In the genomic region with DNA sequence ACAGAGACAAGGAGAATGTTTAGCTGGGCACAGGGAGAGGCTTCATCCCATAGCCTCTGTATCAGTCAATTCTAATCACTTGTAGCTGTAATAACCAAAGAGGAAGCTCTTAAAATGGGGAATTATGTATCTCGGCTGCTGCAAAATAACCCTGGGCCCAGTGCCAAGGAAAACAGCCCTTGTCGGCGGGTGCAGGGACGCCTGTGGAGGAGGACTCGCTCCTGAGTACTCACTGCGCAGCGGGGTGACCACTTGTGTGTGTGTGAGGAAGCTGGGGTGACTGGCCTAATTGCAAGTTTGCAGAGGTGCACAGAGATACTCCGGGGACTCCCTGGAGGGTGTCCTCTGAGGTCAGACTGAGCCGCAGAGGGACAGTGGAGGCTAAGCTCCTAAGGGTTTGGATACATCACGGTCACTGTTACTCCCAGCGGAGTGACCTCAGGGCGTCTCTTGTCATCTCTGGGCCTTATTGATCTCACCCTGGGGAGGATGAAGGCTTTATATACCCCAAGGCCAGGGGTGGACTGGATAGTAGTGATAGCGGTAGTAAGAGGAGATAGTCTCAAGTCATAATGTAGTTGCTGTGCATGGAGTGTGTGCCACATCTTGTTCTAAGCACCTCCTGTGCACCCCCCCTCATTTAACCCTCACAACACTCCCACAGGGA, we compare ENCODE assay signal across 8 cellular contexts. TPM values are rescaled to one million over a fixed set of nuclear protein-coding genes. Genes with fewer than 3 reads are reported as not detected.
A peak's percentile ranks its signal among the peaks of the same experiment; 100 is the strongest.
DNase-seq lines count a peak whose midpoint lies in the region; ATAC-seq and TF ChIP-seq lines count a peak whose summit lies in the region.

No MANE protein-coding gene starts in this region.

- DNase-seq in A172 (ENCODE audit: low spot score) (peak; percentile 74), Kasumi-1 (lab: John Stamatoyannopoulos, UW) (peak; percentile 84 to 86), SK-N-SH (peak; percentile 87), right cardiac atrium (peak; percentile 77 to 92 (median 89)), tibial nerve (ENCODE audit: low spot score in 2 of 2) (peak; percentile 53 to 61), glutamatergic neuron (no peak)
- no peak for DNase-seq in activated CD4-positive, alpha-beta T cell treated with anti-CD3 and anti-CD28 coated beads for 48 hours

- no peak overlapping the region for H3K27ac Mint-ChIP-seq in glutamatergic neuron (ENCODE audit: unreplicated experiment)

- CTCF ChIA-PET in SK-N-SH (lab: Yijun Ruan, JAX): interaction anchor here (0.6 to 5.3 kb wide), 10 partner anchors 23 to 236 kb away, joined by 3 to 26 read pairs (median 4); no protein-coding TSS in a partner anchor

- 0 out of 2 replicates have a peak, but pooled peaks have one; percentile 13 for TF ChIP-seq RAD21 in SK-N-SH (IDR thresholded peaks at IDR 0.05; ENCODE audit: low read length)

- H3K9me3 ChIP-seq in SK-N-SH (no peaks in the 10 kb centered on the region), right cardiac atrium (ENCODE audit: control insufficient read depth, low read length) (no peaks in the 10 kb centered on the region), tibial nerve (no peaks in the 10 kb centered on the region)

- no peaks in the 10 kb centered on the region for H3F3A ChIP-seq in SK-N-SH (replicated peaks; ENCODE audit: insufficient read depth)

- TF ChIP-seq CTCF in SK-N-SH (IDR thresholded peaks at IDR 0.05) (no peak), tibial nerve (IDR thresholded peaks at IDR 0.05) (no peak), glutamatergic neuron (IDR thresholded peaks at IDR 0.05; ENCODE audit: partially characterized antibody, unreplicated experiment) (no peak)

- H3K27ac ChIP-seq in SK-N-SH (ENCODE audit: low read depth in 2 of 2, low read length in 1 of 2) (peak overlapping the region; percentile 1 to 80; a peak in 3 of 4 replicates), right cardiac atrium (ENCODE audit: low read length) (peak overlapping the region; percentile 43), tibial nerve (no peak overlapping the region)

- peaks cover 26% of the 10 kb centered on the region for H4K20me1 ChIP-seq in SK-N-SH (ENCODE audit: insufficient read depth)

- H2AFZ ChIP-seq in SK-N-SH (ENCODE audit: low read depth): no peak overlapping the region

- H3K9me3 Mint-ChIP-seq in glutamatergic neuron (ENCODE audit: unreplicated experiment): no peaks in the 10 kb centered on the region

- peak; percentile 20 to 54 for ATAC-seq in right cardiac atrium
- no peak for ATAC-seq in HG03439 (IDR thresholded peaks at IDR 0.05; ENCODE audit: unreplicated experiment)

- no peak overlapping the region for H3K4me3 Mint-ChIP-seq in glutamatergic neuron (ENCODE audit: unreplicated experiment)

- intact Hi-C loops in right cardiac atrium (cut with DNase I): no loop called here

- H3K4me1 Mint-ChIP-seq in glutamatergic neuron (ENCODE audit: low read depth, unreplicated experiment): peaks cover 11% of the 10 kb centered on the region

- POLR2A ChIA-PET in SK-N-SH (lab: Yijun Ruan, JAX): interaction anchor here (1.6 kb wide), 1 partner anchor 37 kb away, joined by 8 read pairs; the partner anchor contains the start of gene SLC6A6

- peaks cover 2 to 12% of the 10 kb centered on the region in 2 experiments for H3K36me3 ChIP-seq in SK-N-SH (replicated peaks in 1 of 2; ENCODE audit: control insufficient read depth in 1 of 2, insufficient read depth in 2 of 2, low read length in 1 of 2)
- H3K36me3 ChIP-seq in tibial nerve: peaks cover 0 to 3% (median 0%) of the 10 kb centered on the region in 3 donors

- H3K4me1 ChIP-seq in SK-N-SH (ENCODE audit: control insufficient read depth in 1 of 2, insufficient read depth in 2 of 2, low read depth in 1 of 2, low read length in 1 of 2) (peaks cover 43 to 45% of the 10 kb centered on the region in 2 experiments), right cardiac atrium (ENCODE audit: control insufficient read depth, insufficient read depth, low read length) (peaks cover 35% of the 10 kb centered on the region), tibial nerve (peaks cover 0 to 49% (median 25%) of the 10 kb centered on the region in 4 donors)

- peak overlapping the region; percentile 63; the same call in 1 of the 2 replicates for H3K4me2 ChIP-seq in SK-N-SH

- TF ChIP-seq POLR2A in tibial nerve (IDR thresholded peaks at IDR 0.05): no peak

- H3K27me3 Mint-ChIP-seq in glutamatergic neuron (ENCODE audit: unreplicated experiment): peaks cover 4% of the 10 kb centered on the region

- H3K27me3 ChIP-seq in SK-N-SH (ENCODE audit: insufficient read depth) (no peaks in the 10 kb centered on the region), right cardiac atrium (ENCODE audit: control insufficient read depth, insufficient read depth) (no peaks in the 10 kb centered on the region), tibial nerve (no peaks in the 10 kb centered on the region)

- 29% methylated on average over 11 of the region's 13 CpGs for WGBS in SK-N-SH (ENCODE audit: low lambda C conversion rate)
- WGBS in right cardiac atrium: 14% methylated on average over 13 of the region's 13 CpGs
- 17 to 20% methylated on average over 9 to 13 of the region's 13 CpGs for WGBS in tibial nerve, 2 donors

- H3K9me2 ChIP-seq in SK-N-SH: no peaks in the 10 kb centered on the region

- peak in 1 of 2 experiments; percentile 54; a peak in 1 of 4 replicates for TF ChIP-seq EP300 in SK-N-SH (IDR thresholded peaks at IDR 0.05; ENCODE audit: borderline replicate concordance in 1 of 2, low read depth in 1 of 2, low read length in 1 of 2)
- peak in 1 of 2 donors; percentile 18 for TF ChIP-seq EP300 in tibial nerve (IDR thresholded peaks at IDR 0.05)

- peaks cover 10% of the 10 kb centered on the region; the same call in 1 of the 2 replicates for H3K79me2 ChIP-seq in SK-N-SH (ENCODE audit: insufficient read depth)

- no peak overlapping the region for H3K9ac ChIP-seq in SK-N-SH

- H3K36me3 Mint-ChIP-seq in glutamatergic neuron (ENCODE audit: unreplicated experiment): peaks cover 5% of the 10 kb centered on the region

- H3K4me3 ChIP-seq in SK-N-SH (ENCODE audit: low read depth in 2 of 2, low read length in 1 of 2) (no peak overlapping the region), right cardiac atrium (ENCODE audit: low read length) (no peak overlapping the region), tibial nerve (no peak overlapping the region)

TF ChIP-seq in SK-N-SH, 30 proteins besides CTCF, POLR2A, EP300 and RAD21:
- TF ChIP-seq FOSL2 (IDR thresholded peaks at IDR 0.05; ENCODE audit: borderline replicate concordance, low read depth): no peak
- peak; percentile 94 for TF ChIP-seq NFIC (IDR thresholded peaks at IDR 0.05; ENCODE audit: borderline replicate concordance)
- peak; percentile 63; the same call in 1 of the 2 replicates for TF ChIP-seq MXI1 (IDR thresholded peaks at IDR 0.05; ENCODE audit: low read depth, low read length)
- no peak for TF ChIP-seq MEF2A (IDR thresholded peaks at IDR 0.05; ENCODE audit: borderline replicate concordance, low read depth)
- TF ChIP-seq SIN3A (IDR thresholded peaks at IDR 0.05; ENCODE audit: borderline replicate concordance, low read depth, low read length): no peak
- TF ChIP-seq GATA2 (CRISPR knock-in tag; IDR thresholded peaks at IDR 0.05): peak; percentile 61
- no peak for TF ChIP-seq POLR2AphosphoS5 (IDR thresholded peaks at IDR 0.05; ENCODE audit: low read depth, low read length)
- TF ChIP-seq RCOR1 (IDR thresholded peaks at IDR 0.05; ENCODE audit: low read length): peak; percentile 74
- no peak for TF ChIP-seq NRF1 (IDR thresholded peaks at IDR 0.05; ENCODE audit: low read depth, low read length)
- peak; percentile 42; the same call in 1 of the 2 replicates for TF ChIP-seq TCF12 (IDR thresholded peaks at IDR 0.05)
- TF ChIP-seq PBX3 (IDR thresholded peaks at IDR 0.05): peak; percentile 55
- TF ChIP-seq CHD2 (IDR thresholded peaks at IDR 0.05; ENCODE audit: low read length, partially characterized antibody): peak; percentile 13
- TF ChIP-seq RXRA (IDR thresholded peaks at IDR 0.05; ENCODE audit: borderline replicate concordance, low read depth): no peak
- TF ChIP-seq ELF1 (IDR thresholded peaks at IDR 0.05): no peak
- no peak for TF ChIP-seq FOXM1 (IDR thresholded peaks at IDR 0.05; ENCODE audit: low read depth)
- no peak for TF ChIP-seq GABPA (IDR thresholded peaks at IDR 0.05; ENCODE audit: low read depth)

RNA-seq across cellular contexts. Expression of gene SLC6A6, which starts 37.2 kb away (rescaled TPM):
- total RNA-seq in A172 (2014; rRNA removed; shearing (Covaris generic)): 26.0 and 34.2 TPM in 2 replicates
- polyA plus RNA-seq in SK-N-SH (2012; rRNA removed) (19.1 and 22.0 TPM in 2 replicates), right cardiac atrium (23.7 TPM)
- polyA plus RNA-seq in SK-N-SH (2012; cell fraction: cytosol; rRNA removed): 13.1 and 16.4 TPM in 2 replicates
- 30.9 and 43.9 TPM in 2 replicates for polyA plus RNA-seq in SK-N-SH (2012; cell fraction: nucleus; rRNA removed)
- total RNA-seq in right cardiac atrium (100 to 1,000 TPM in 1 of 4 donors, 10 to 100 TPM in 3; 21.3 to 106 (median 38.4) TPM), tibial nerve (10 to 100 TPM; 11.8 to 24.9 (median 13.5) TPM), glutamatergic neuron (ENCODE audit: unreplicated experiment) (21.9 TPM)

Comparison
In these comparisons a context has a peak if more than half of its experiments do, and no peak if none do; other contexts are left out.
1. DNase-seq: peak in A172 (single experiment), Kasumi-1 (2 of 2), SK-N-SH (single experiment), right cardiac atrium (3 of 3) and tibial nerve (2 of 2); none in glutamatergic neuron (single experiment) and activated CD4-positive, alpha-beta T cell treated with anti-CD3 and anti-CD28 coated beads for 48 hours (single experiment).
2. H3K27ac ChIP-seq: peak in SK-N-SH (2 of 2) and right cardiac atrium (single experiment); none in tibial nerve (0 of 4).